Comparison of ENCODE assay signal across 24 cellular contexts in genomic region chr12:120718055-120718454, GRCh38. TPM values are rescaled to one million over a fixed set of nuclear protein-coding genes. Genes with fewer than 3 reads are reported as not detected.
DNase-seq lines count a peak whose midpoint lies in the region; ATAC-seq and TF ChIP-seq lines count a peak whose summit lies in the region.
"Had no signal": no experiment of that assay in that cellular context is flagged by ENCODE, and none has a peak within 500 bp of the region (broad histone marks: within the 10 kb centered on the region; RNA-seq: fewer than 3 reads in every experiment).

No MANE protein-coding gene starts in this region.

- no peak for TF ChIP-seq POLR2A in adrenal gland (IDR thresholded peaks at IDR 0.05)

- DNase-seq in T-helper 2 cell treated with Interferon-gamma antibody and Interleukin-4, amounts not matched to agents 5 μg/mL and 100 μg/mL, for 36 hours (ENCODE audit: low spot score): no peak
- DNase-seq in T-helper 2 cell (no peak), adrenal gland (peak in 3 of 7 donors; percentile 52 to 78 (median 66)), islet precursor cell (no peak)
- no peak for DNase-seq in activated T-cell treated with anti-CD3 and anti-CD28 coated beads, Interleukin-2, amount 50 U/mL, for 48 hours
- DNase-seq: CD8-positive, alpha-beta memory T cell; DND-41; IMR-90; NCI-H1048; NCI-H1417; NCI-H1694; NCI-H2029 treated with DMSO at 0.1 percent for 48 hours; NCI-H446 treated with DMSO at 0.1 percent for 48 hours; NCI-H526 treated with DMSO at 0.1 percent for 48 hours; PC-9; Right ventricle myocardium superior had no signal

- intact Hi-C loops in adrenal gland (cut with DNase I): loop anchor here in 1 of 2 donors (10.0 kb wide), 1 partner anchor 133 kb away; the partner anchor contains the start of gene POP5

- TF ChIP-seq CTCF in adrenal gland (IDR thresholded peaks at IDR 0.05): no peak

- ATAC-seq in HG03039 (IDR thresholded peaks at IDR 0.05; ENCODE audit: unreplicated experiment): no peak
- ATAC-seq: HCT116 had no signal

- H3K36me3 Mint-ChIP-seq in T-helper 2 cell treated with Interferon-gamma antibody and Interleukin-4, amounts not matched to agents 5 μg/mL and 100 μg/mL, for 36 hours (ENCODE audit: low read depth): peaks cover 62% of the 10 kb centered on the region

- H3K27me3 Mint-ChIP-seq in T-helper 2 cell treated with Interferon-gamma antibody and Interleukin-4, amounts not matched to agents 5 μg/mL and 100 μg/mL, for 36 hours (ENCODE audit: low read depth): no peaks in the 10 kb centered on the region
- H3K27me3 Mint-ChIP-seq: B cell; CD8-positive, alpha-beta memory T cell had no signal

- H3K9me3 ChIP-seq in KOPT-K1 (ENCODE audit: insufficient read depth, low read length, poor library complexity, severe bottlenecking) (no peaks in the 10 kb centered on the region), adrenal gland (replicated peaks in 1 of 3) (no peaks in the 10 kb centered on the region), mucosa of rectum (ENCODE audit: control insufficient read depth in 2 of 2, low read length in 2 of 2) (no peaks in the 10 kb centered on the region)

- H3K27ac ChIP-seq in KOPT-K1 (ENCODE audit: low read depth, low read length, poor library complexity, severe bottlenecking) (peak overlapping the region; percentile 37), adrenal gland (peak overlapping the region in 3 of 5 donors; percentile 26 to 91 (median 52)), mucosa of rectum (ENCODE audit: low read depth in 2 of 2, low read length in 2 of 2) (peak overlapping the region; percentile 69 to 78)
- H3K27ac ChIP-seq: 22Rv1, KMS-11, PC-9 had no signal

- peaks cover 97% of the 10 kb centered on the region for H3K36me3 ChIP-seq in KOPT-K1 (ENCODE audit: insufficient read depth, low read length)
- H3K36me3 ChIP-seq in adrenal gland (replicated peaks in 1 of 2): peaks cover 0 to 93% of the 10 kb centered on the region in 2 donors
- H3K36me3 ChIP-seq in mucosa of rectum (ENCODE audit: control insufficient read depth in 2 of 2, insufficient read depth in 2 of 2, low read length in 2 of 2): peaks cover 61 to 71% of the 10 kb centered on the region in 2 donors

- H3K27me3 ChIP-seq in adrenal gland (no peaks in the 10 kb centered on the region), mucosa of rectum (ENCODE audit: control insufficient read depth in 2 of 2, insufficient read depth in 2 of 2, low read length in 2 of 2) (no peaks in the 10 kb centered on the region)

- H3K9me3 Mint-ChIP-seq in T-helper 2 cell treated with Interferon-gamma antibody and Interleukin-4, amounts not matched to agents 5 μg/mL and 100 μg/mL, for 36 hours: no peaks in the 10 kb centered on the region
- H3K9me3 Mint-ChIP-seq: CD14-positive monocyte; CD8-positive, alpha-beta memory T cell had no signal

- H3K4me1 Mint-ChIP-seq in T-helper 2 cell treated with Interferon-gamma antibody and Interleukin-4, amounts not matched to agents 5 μg/mL and 100 μg/mL, for 36 hours (ENCODE audit: low read depth): peaks cover 20% of the 10 kb centered on the region

- no peak overlapping the region for H3K4me3 ChIP-seq in adrenal gland
- no peak overlapping the region for H3K4me3 ChIP-seq in mucosa of rectum (ENCODE audit: low read length in 2 of 2)
- H3K4me3 ChIP-seq: PC-9 had no signal

- H3K4me1 ChIP-seq in adrenal gland (replicated peaks in 1 of 2) (peaks cover 12 to 52% of the 10 kb centered on the region in 2 donors), mucosa of rectum (ENCODE audit: control insufficient read depth in 2 of 2, insufficient read depth in 2 of 2, low read length in 2 of 2) (peaks cover 28 to 35% of the 10 kb centered on the region in 2 donors)

- no peak overlapping the region for H3K9ac ChIP-seq in mucosa of rectum (ENCODE audit: low read depth in 1 of 2, low read length in 2 of 2)
- H3K9ac ChIP-seq: KMS-11 had no signal

- 70 to 80% (median 76%) methylated on average over 9 of the region's 9 CpGs for WGBS in adrenal gland, 4 donors

- H3K4me3 Mint-ChIP-seq in T-helper 2 cell treated with Interferon-gamma antibody and Interleukin-4, amounts not matched to agents 5 μg/mL and 100 μg/mL, for 36 hours: no peak overlapping the region
- H3K4me3 Mint-ChIP-seq: B cell; CD14-positive monocyte; CD8-positive, alpha-beta memory T cell had no signal

- H3K27ac Mint-ChIP-seq in T-helper 2 cell treated with Interferon-gamma antibody and Interleukin-4, amounts not matched to agents 5 μg/mL and 100 μg/mL, for 36 hours: peak overlapping the region; percentile 55

RNA-seq across cellular contexts. Expression of gene ACADS, which starts 7.6 kb away (rescaled TPM):
- total RNA-seq in adrenal gland: 100 to 1,000 TPM in 4 of 8 donors, 10 to 100 TPM in 4; 54.9 to 179 (median 97.4) TPM
- polyA plus RNA-seq in adrenal gland: 10 to 100 TPM in 2 of 3 donors, 1 to 10 TPM in 1; 6.2 to 68.4 (median 53.9) TPM

RNA-seq across cellular contexts. Expression of gene UNC119B, which starts 7.8 kb away (rescaled TPM):
- total RNA-seq in adrenal gland: 10 to 100 TPM; 44.4 to 97.5 (median 70.0) TPM
- polyA plus RNA-seq in adrenal gland: 10 to 100 TPM; 14.0 to 43.9 (median 17.9) TPM

RNA-seq across cellular contexts. Expression of gene MLEC, which starts 31.1 kb away (rescaled TPM):
- total RNA-seq in adrenal gland: 100 to 1,000 TPM; 210 to 555 (median 303) TPM
- 100 to 1,000 TPM in 1 of 3 donors, 10 to 100 TPM in 2; 68.3 to 286 (median 90.0) TPM for polyA plus RNA-seq in adrenal gland
